In genomic region chr2:164897521-164898260, GRCh38 we compare ENCODE assay signal across 1 cellular context.
TF ChIP-seq lines count a peak whose summit lies in the region.

No MANE protein-coding gene starts in this region.

TF ChIP-seq in HepG2, 621 proteins besides CTCF, POLR2A, EP300 and RAD21:
- no peak for TF ChIP-seq ETV6 (CRISPR knock-in tag; conservative IDR thresholded peaks at IDR 0.05)
- TF ChIP-seq, protein P1, sequence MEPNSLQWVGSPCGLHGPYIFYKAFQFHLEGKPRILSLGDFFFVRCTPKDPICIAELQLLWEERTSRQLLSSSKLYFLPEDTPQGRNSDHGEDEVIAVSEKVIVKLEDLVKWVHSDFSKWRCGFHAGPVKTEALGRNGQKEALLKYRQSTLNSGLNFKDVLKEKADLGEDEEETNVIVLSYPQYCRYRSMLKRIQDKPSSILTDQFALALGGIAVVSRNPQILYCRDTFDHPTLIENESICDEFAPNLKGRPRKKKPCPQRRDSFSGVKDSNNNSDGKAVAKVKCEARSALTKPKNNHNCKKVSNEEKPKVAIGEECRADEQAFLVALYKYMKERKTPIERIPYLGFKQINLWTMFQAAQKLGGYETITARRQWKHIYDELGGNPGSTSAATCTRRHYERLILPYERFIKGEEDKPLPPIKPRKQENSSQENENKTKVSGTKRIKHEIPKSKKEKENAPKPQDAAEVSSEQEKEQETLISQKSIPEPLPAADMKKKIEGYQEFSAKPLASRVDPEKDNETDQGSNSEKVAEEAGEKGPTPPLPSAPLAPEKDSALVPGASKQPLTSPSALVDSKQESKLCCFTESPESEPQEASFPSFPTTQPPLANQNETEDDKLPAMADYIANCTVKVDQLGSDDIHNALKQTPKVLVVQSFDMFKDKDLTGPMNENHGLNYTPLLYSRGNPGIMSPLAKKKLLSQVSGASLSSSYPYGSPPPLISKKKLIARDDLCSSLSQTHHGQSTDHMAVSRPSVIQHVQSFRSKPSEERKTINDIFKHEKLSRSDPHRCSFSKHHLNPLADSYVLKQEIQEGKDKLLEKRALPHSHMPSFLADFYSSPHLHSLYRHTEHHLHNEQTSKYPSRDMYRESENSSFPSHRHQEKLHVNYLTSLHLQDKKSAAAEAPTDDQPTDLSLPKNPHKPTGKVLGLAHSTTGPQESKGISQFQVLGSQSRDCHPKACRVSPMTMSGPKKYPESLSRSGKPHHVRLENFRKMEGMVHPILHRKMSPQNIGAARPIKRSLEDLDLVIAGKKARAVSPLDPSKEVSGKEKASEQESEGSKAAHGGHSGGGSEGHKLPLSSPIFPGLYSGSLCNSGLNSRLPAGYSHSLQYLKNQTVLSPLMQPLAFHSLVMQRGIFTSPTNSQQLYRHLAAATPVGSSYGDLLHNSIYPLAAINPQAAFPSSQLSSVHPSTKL (CRISPR knock-in tag; IDR thresholded peaks at IDR 0.05) = 0 out of 2 replicates have a peak, but pooled peaks have one; percentile 17
- TF ChIP-seq, protein P2, sequence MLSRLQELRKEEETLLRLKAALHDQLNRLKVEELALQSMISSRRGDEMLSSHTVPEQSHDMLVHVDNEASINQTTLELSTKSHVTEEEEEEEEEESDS (CRISPR knock-in tag; IDR thresholded peaks at IDR 0.05; ENCODE audit: borderline replicate concordance) = no peak
- no peak for TF ChIP-seq LRRFIP1 (CRISPR knock-in tag; conservative IDR thresholded peaks at IDR 0.05)
- peak; percentile 20 for TF ChIP-seq GATAD2A (CRISPR knock-in tag; IDR thresholded peaks at IDR 0.05)
- TF ChIP-seq GLMP (CRISPR knock-in tag; IDR thresholded peaks at IDR 0.05; ENCODE audit: borderline replicate concordance) = no peak
- TF ChIP-seq FOSL2 (CRISPR knock-in tag; IDR thresholded peaks at IDR 0.05) = no peak
- 0 out of 2 replicates have a peak, but pooled peaks have one; percentile 38 for TF ChIP-seq EHMT2 (IDR thresholded peaks at IDR 0.05; ENCODE audit: borderline replicate concordance, low read depth, low read length)
- TF ChIP-seq, protein P3, sequence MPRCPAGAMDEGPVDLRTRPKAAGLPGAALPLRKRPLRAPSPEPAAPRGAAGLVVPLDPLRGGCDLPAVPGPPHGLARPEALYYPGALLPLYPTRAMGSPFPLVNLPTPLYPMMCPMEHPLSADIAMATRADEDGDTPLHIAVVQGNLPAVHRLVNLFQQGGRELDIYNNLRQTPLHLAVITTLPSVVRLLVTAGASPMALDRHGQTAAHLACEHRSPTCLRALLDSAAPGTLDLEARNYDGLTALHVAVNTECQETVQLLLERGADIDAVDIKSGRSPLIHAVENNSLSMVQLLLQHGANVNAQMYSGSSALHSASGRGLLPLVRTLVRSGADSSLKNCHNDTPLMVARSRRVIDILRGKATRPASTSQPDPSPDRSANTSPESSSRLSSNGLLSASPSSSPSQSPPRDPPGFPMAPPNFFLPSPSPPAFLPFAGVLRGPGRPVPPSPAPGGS (CRISPR knock-in tag; IDR thresholded peaks at IDR 0.05) = no peak
- 0 out of 2 replicates have a peak, but pooled peaks have one; percentile 1 for TF ChIP-seq ZNF501 (CRISPR knock-in tag; IDR thresholded peaks at IDR 0.05)
- peak; percentile 53; the same call in 1 of the 2 replicates for TF ChIP-seq ZNF644 (CRISPR knock-in tag; IDR thresholded peaks at IDR 0.05; ENCODE audit: low read depth)
- 0 out of 2 replicates have a peak, but pooled peaks have one; percentile 18 for TF ChIP-seq HNF4G (IDR thresholded peaks at IDR 0.05; ENCODE audit: borderline replicate concordance, low read depth, low read length)
- no peak for TF ChIP-seq HNF4G (CRISPR knock-in tag; IDR thresholded peaks at IDR 0.05; ENCODE audit: borderline replicate concordance, low read depth)
- 0 out of 2 replicates have a peak, but pooled peaks have one; percentile 73 for TF ChIP-seq ZNF383 (CRISPR knock-in tag; IDR thresholded peaks at IDR 0.05; ENCODE audit: borderline replicate concordance)
- TF ChIP-seq, protein P4, sequence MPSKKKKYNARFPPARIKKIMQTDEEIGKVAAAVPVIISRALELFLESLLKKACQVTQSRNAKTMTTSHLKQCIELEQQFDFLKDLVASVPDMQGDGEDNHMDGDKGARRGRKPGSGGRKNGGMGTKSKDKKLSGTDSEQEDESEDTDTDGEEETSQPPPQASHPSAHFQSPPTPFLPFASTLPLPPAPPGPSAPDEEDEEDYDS (CRISPR knock-in tag; IDR thresholded peaks at IDR 0.05) = no peak
- TF ChIP-seq ZNF20 (CRISPR knock-in tag; IDR thresholded peaks at IDR 0.05) = 0 out of 2 replicates have a peak, but pooled peaks have one; percentile 24
- TF ChIP-seq KLF13 (CRISPR knock-in tag; IDR thresholded peaks at IDR 0.05) = no peak
- TF ChIP-seq ZNF567 (CRISPR knock-in tag; IDR thresholded peaks at IDR 0.05; ENCODE audit: borderline replicate concordance) = 0 out of 2 replicates have a peak, but pooled peaks have one; percentile 40
- 0 out of 2 replicates have a peak, but pooled peaks have one; percentile 41 for TF ChIP-seq ZSCAN22 (CRISPR knock-in tag; IDR thresholded peaks at IDR 0.05)
- TF ChIP-seq SIX4 (CRISPR knock-in tag; IDR thresholded peaks at IDR 0.05) = no peak
- TF ChIP-seq ZNF816 (CRISPR knock-in tag; IDR thresholded peaks at IDR 0.05; ENCODE audit: borderline replicate concordance) = 0 out of 2 replicates have a peak, but pooled peaks have one; percentile 3
- no peak for TF ChIP-seq SMAD1 (CRISPR knock-in tag; IDR thresholded peaks at IDR 0.05; ENCODE audit: borderline replicate concordance, low read depth)
- TF ChIP-seq CREB1 (IDR thresholded peaks at IDR 0.05) = no peak
- TF ChIP-seq CREB1 (CRISPR knock-in tag; IDR thresholded peaks at IDR 0.05) = peak; percentile 35; the same call in 1 of the 2 replicates
- 0 out of 2 replicates have a peak, but pooled peaks have one; percentile 53 for TF ChIP-seq ZBTB3 (CRISPR knock-in tag; IDR thresholded peaks at IDR 0.05; ENCODE audit: borderline replicate concordance, low read depth)
- no peak for TF ChIP-seq POGK (CRISPR knock-in tag; conservative IDR thresholded peaks at IDR 0.05)
- TF ChIP-seq PITX1 (CRISPR knock-in tag; IDR thresholded peaks at IDR 0.05) = no peak
- TF ChIP-seq MEIS1 (CRISPR knock-in tag; IDR thresholded peaks at IDR 0.05; ENCODE audit: borderline replicate concordance) = peak; percentile 51; the same call in 1 of the 2 replicates
- TF ChIP-seq, protein P5, sequence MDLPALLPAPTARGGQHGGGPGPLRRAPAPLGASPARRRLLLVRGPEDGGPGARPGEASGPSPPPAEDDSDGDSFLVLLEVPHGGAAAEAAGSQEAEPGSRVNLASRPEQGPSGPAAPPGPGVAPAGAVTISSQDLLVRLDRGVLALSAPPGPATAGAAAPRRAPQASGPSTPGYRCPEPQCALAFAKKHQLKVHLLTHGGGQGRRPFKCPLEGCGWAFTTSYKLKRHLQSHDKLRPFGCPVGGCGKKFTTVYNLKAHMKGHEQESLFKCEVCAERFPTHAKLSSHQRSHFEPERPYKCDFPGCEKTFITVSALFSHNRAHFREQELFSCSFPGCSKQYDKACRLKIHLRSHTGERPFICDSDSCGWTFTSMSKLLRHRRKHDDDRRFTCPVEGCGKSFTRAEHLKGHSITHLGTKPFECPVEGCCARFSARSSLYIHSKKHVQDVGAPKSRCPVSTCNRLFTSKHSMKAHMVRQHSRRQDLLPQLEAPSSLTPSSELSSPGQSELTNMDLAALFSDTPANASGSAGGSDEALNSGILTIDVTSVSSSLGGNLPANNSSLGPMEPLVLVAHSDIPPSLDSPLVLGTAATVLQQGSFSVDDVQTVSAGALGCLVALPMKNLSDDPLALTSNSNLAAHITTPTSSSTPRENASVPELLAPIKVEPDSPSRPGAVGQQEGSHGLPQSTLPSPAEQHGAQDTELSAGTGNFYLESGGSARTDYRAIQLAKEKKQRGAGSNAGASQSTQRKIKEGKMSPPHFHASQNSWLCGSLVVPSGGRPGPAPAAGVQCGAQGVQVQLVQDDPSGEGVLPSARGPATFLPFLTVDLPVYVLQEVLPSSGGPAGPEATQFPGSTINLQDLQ (CRISPR knock-in tag; IDR thresholded peaks at IDR 0.05) = no peak
- no peak for TF ChIP-seq HOXD1 (CRISPR knock-in tag; IDR thresholded peaks at IDR 0.05)
- TF ChIP-seq GTF3A (CRISPR knock-in tag; conservative IDR thresholded peaks at IDR 0.05) = 0 out of 2 replicates have a peak, but pooled peaks have one; percentile 37
- TF ChIP-seq ZNF850 (CRISPR knock-in tag; conservative IDR thresholded peaks at IDR 0.05) = no peak
- no peak for TF ChIP-seq ELF4 (CRISPR knock-in tag; IDR thresholded peaks at IDR 0.05; ENCODE audit: borderline replicate concordance)
- TF ChIP-seq ZSCAN29 (CRISPR knock-in tag; conservative IDR thresholded peaks at IDR 0.05) = 0 out of 2 replicates have a peak, but pooled peaks have one; percentile 46
- 0 out of 2 replicates have a peak, but pooled peaks have one; percentile 33 for TF ChIP-seq ZNF775 (CRISPR knock-in tag; IDR thresholded peaks at IDR 0.05; ENCODE audit: borderline replicate concordance)
- TF ChIP-seq ZNF44 (CRISPR knock-in tag; IDR thresholded peaks at IDR 0.05) = no peak
- TF ChIP-seq ZMAT3 (CRISPR knock-in tag; conservative IDR thresholded peaks at IDR 0.05) = no peak
- peak; percentile 36; the same call in 1 of the 2 replicates for TF ChIP-seq HNF4A (CRISPR knock-in tag; IDR thresholded peaks at IDR 0.05)
- no peak for TF ChIP-seq MYPOP (CRISPR knock-in tag; IDR thresholded peaks at IDR 0.05)
